1 cellular context compared by ENCODE assay signal in genomic region chr17:50274142-50274944, GRCh38.
TF ChIP-seq lines count a peak whose summit lies in the region.

TSS of gene TMEM92 (plus strand) at chr17:50274466. CDS start at chr17:50274502, 36 bp downstream.

TF ChIP-seq in HEK293, 187 proteins besides CTCF, POLR2A, EP300 and RAD21 (continued from another document):
- TF ChIP-seq KLF9 (tag by site-specific recombination; IDR thresholded peaks at IDR 0.05; ENCODE audit: low read depth) = peak; percentile 51
- TF ChIP-seq ZFHX2 (tag by site-specific recombination; conservative IDR thresholded peaks at IDR 0.05) = peak; percentile 88
- no peak for TF ChIP-seq ZFP69B (tag by site-specific recombination; IDR thresholded peaks at IDR 0.05)
- TF ChIP-seq SP3 (tag by site-specific recombination; IDR thresholded peaks at IDR 0.05) = peak; percentile 89
- no peak for TF ChIP-seq ZNF398 (tag by site-specific recombination; IDR thresholded peaks at IDR 0.05)
- TF ChIP-seq ZNF548 (tag by site-specific recombination; IDR thresholded peaks at IDR 0.05) = no peak
- TF ChIP-seq ZNF629 (tag by site-specific recombination; IDR thresholded peaks at IDR 0.05) = no peak
- TF ChIP-seq ZNF23 (tag by site-specific recombination; IDR thresholded peaks at IDR 0.05; ENCODE audit: borderline replicate concordance) = no peak
- peak; percentile 87 for TF ChIP-seq KLF1 (tag by site-specific recombination; IDR thresholded peaks at IDR 0.05)
- TF ChIP-seq WT1 (tag by site-specific recombination; IDR thresholded peaks at IDR 0.05) = peak; percentile 87
- TF ChIP-seq ZNF366 (tag by site-specific recombination; conservative IDR thresholded peaks at IDR 0.05) = peak; percentile 67
- no peak for TF ChIP-seq ZNF423 (tag by site-specific recombination; IDR thresholded peaks at IDR 0.05)
- TF ChIP-seq ZNF777 (tag by site-specific recombination; IDR thresholded peaks at IDR 0.05; ENCODE audit: borderline replicate concordance) = no peak
- TF ChIP-seq BCL11A (tag by site-specific recombination; IDR thresholded peaks at IDR 0.05; ENCODE audit: low read depth) = no peak
- TF ChIP-seq ZNF169 (tag by site-specific recombination; IDR thresholded peaks at IDR 0.05) = no peak
- no peak for TF ChIP-seq SETDB1 (IDR thresholded peaks at IDR 0.05; ENCODE audit: insufficient read length, low read length)
- TF ChIP-seq GLIS2 (tag by site-specific recombination; IDR thresholded peaks at IDR 0.05) = peak; percentile 35; the same call in 1 of the 2 replicates
- TF ChIP-seq SP2 (tag by site-specific recombination; IDR thresholded peaks at IDR 0.05) = peak; percentile 77
- no peak for TF ChIP-seq ZNF776 (tag by site-specific recombination; IDR thresholded peaks at IDR 0.05; ENCODE audit: borderline replicate concordance)
- no peak for TF ChIP-seq ZNF610 (tag by site-specific recombination; IDR thresholded peaks at IDR 0.05; ENCODE audit: borderline replicate concordance)
- TF ChIP-seq, protein P1, sequence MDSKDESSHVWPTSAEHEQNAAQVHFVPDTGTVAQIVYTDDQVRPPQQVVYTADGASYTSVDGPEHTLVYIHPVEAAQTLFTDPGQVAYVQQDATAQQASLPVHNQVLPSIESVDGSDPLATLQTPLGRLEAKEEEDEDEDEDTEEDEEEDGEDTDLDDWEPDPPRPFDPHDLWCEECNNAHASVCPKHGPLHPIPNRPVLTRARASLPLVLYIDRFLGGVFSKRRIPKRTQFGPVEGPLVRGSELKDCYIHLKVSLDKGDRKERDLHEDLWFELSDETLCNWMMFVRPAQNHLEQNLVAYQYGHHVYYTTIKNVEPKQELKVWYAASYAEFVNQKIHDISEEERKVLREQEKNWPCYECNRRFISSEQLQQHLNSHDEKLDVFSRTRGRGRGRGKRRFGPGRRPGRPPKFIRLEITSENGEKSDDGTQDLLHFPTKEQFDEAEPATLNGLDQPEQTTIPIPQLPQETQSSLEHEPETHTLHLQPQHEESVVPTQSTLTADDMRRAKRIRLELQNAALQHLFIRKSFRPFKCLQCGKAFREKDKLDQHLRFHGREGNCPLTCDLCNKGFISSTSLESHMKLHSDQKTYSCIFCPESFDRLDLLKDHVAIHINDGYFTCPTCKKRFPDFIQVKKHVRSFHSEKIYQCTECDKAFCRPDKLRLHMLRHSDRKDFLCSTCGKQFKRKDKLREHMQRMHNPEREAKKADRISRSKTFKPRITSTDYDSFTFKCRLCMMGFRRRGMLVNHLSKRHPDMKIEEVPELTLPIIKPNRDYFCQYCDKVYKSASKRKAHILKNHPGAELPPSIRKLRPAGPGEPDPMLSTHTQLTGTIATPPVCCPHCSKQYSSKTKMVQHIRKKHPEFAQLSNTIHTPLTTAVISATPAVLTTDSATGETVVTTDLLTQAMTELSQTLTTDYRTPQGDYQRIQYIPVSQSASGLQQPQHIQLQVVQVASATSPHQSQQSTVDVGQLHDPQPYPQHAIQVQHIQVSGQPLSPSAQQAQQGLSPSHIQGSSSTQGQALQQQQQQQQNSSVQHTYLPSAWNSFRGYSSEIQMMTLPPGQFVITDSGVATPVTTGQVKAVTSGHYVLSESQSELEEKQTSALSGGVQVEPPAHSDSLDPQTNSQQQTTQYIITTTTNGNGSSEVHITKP (tag by site-specific recombination; IDR thresholded peaks at IDR 0.05) = no peak
- TF ChIP-seq GLIS1 (tag by site-specific recombination; IDR thresholded peaks at IDR 0.05) = peak; percentile 26; the same call in 1 of the 2 replicates
